In the genomic region with DNA sequence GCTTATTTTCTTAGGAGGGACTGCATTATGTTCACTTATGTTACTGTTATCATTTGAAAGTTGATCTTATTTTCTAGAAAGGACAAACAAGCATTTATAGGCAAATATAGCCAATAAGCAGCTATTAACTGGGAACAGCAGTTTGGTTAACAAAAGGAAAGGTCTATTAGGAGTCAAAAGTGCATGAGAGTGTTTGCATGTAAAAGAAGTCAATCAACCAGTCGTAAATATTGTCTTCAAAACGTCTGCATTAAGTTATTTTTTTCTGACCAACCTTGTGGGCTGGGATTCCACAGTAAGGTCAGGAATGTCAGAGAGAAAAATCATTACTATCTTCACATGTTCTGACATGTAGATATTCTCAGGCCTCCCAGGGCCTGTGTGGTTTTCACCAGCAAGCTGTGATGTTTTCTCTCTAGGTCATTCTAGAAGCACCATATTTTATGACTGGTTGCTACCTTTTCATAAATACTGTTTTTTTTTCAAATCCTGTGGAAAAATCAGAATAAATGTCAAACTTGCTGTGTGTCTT, we compare ENCODE assay signal across 22 cellular contexts.
"Had no signal": no experiment of that assay in that cellular context is flagged by ENCODE, and none has a peak within 500 bp of the region (broad histone marks: within the 10 kb centered on the region; RNA-seq: fewer than 3 reads in every experiment).

No MANE protein-coding gene starts in this region.

- FAIRE-seq: colon, kidney had no signal

- H3K27me3 ChIP-seq: dorsolateral prefrontal cortex had no signal

- H3K27ac ChIP-seq: dorsolateral prefrontal cortex, epithelial cell of prostate had no signal

- H3K9me3 Mint-ChIP-seq: activated CD4-positive, alpha-beta T cell treated with anti-CD3 and anti-CD28 coated beads, Interleukin-2, amount 10 ng/mL, durations not matched to agents 24 days and 14 days; nephron progenitor cell had no signal

- ATAC-seq: activated CD8-positive, alpha-beta T cell treated with anti-CD3 and anti-CD28 coated beads, Interleukin-2, amount 10 ng/mL, durations not matched to agents 7 days and 5 days; left lobe of liver had no signal

- H3K27ac Mint-ChIP-seq: activated CD4-positive, alpha-beta T cell treated with anti-CD3 and anti-CD28 coated beads, Interleukin-2, amount 10 ng/mL, durations not matched to agents 24 days and 14 days; activated CD8-positive, alpha-beta T cell treated with anti-CD3 and anti-CD28 coated beads, Interleukin-2, amount 10 ng/mL, durations not matched to agents 7 days and 5 days; nephron progenitor cell had no signal

- H3K36me3 Mint-ChIP-seq: mesothelial cell of epicardium had no signal

- H3K4me3 ChIP-seq: dorsolateral prefrontal cortex, lung had no signal

- DNase-seq: activated CD4-positive, alpha-beta T cell treated with anti-CD3 and anti-CD28 coated beads, Interleukin-2, amount 10 ng/mL, durations not matched to agents 24 days and 14 days; activated CD4-positive, CD25-positive, alpha-beta regulatory T cell; activated CD8-positive, alpha-beta T cell treated with anti-CD3 and anti-CD28 coated beads, Interleukin-2, amount 10 ng/mL, durations not matched to agents 7 days and 5 days; activated effector memory CD4-positive, alpha-beta T cell treated with Interleukin-2 at 50 U/mL for 16 hours; activated naive CD4-positive, alpha-beta T cell treated with anti-CD3 and anti-CD28 coated beads, Interleukin-2, amount 50 U/mL, for 16 hours; activated T-cell treated with anti-CD3 and anti-CD28 coated beads, Interleukin-2, amount 50 U/mL, for 48 hours; caudate nucleus; dorsolateral prefrontal cortex; foreskin fibroblast; hypothalamus; kidney; nephron progenitor cell; stimulated activated CD4-positive, alpha-beta T cell treated with anti-CD3 and anti-CD28 coated beads, Interleukin-12 subunit alpha, Interleukin-12 subunit beta, amount 100 ng/mL, for 4 hours; stimulated activated CD4-positive, alpha-beta T cell treated with anti-CD3 and anti-CD28 coated beads, Interleukin-1b, Interleukin-23, amount 100 ng/mL, for 48 hours; stimulated activated CD8-positive, alpha-beta memory T cell treated with anti-CD3 and anti-CD28 coated beads, Interleukin-4, amount 100 ng/mL, for 48 hours; stimulated activated naive CD4-positive, alpha-beta T cell; T1000 had no signal
